Comparison of ENCODE assay signal across 23 cellular contexts in genomic region chr11:47349521-47350095, GRCh38. TPM values are rescaled to one million over a fixed set of nuclear protein-coding genes. Genes with fewer than 3 reads are reported as not detected.
DNase-seq lines count a peak whose midpoint lies in the region; ATAC-seq, FAIRE-seq and TF ChIP-seq lines count a peak whose summit lies in the region.
"Had no signal": no experiment of that assay in that cellular context is flagged by ENCODE, and none has a peak within 500 bp of the region (broad histone marks: within the 10 kb centered on the region; RNA-seq: fewer than 3 reads in every experiment).

No MANE protein-coding gene starts in this region.

- no peaks in the 10 kb centered on the region for H3K9me1 ChIP-seq in K562 (ENCODE audit: control insufficient read depth, insufficient read depth, low read length)

- CTCF ChIA-PET in K562 (lab: Yijun Ruan, JAX; ENCODE audit: low intra/inter-chr PET ratio): interaction anchor here (1.2 kb wide), 1 partner anchor 92 kb away, joined by 5 read pairs; the partner anchor contains the start of gene NR1H3

- H3K18ac ChIP-seq in neuronal stem cell (ENCODE audit: low read length): peak overlapping the region; percentile 84

- H3K9me3 ChIP-seq in left ventricle myocardium inferior (replicated peaks) (no peaks in the 10 kb centered on the region), K562 (replicated peaks; ENCODE audit: control insufficient read depth, insufficient read depth, low read depth, low read length) (no peaks in the 10 kb centered on the region; the same call in 1 of the 2 replicates), neuronal stem cell (replicated peaks in 1 of 2; ENCODE audit: control insufficient read depth in 2 of 2, insufficient read depth in 1 of 2, low read depth in 1 of 2, low read length in 2 of 2) (no peaks in the 10 kb centered on the region)

- no TSS peak for BruUV-seq in K562 (replicated peaks; lab: Mats Ljungman, UMichigan)

- intact Hi-C loops in left ventricle myocardium inferior (cut with micrococcal nuclease) (no loop called here), left cardiac atrium (cut with DNase I) (loop anchor here (5.0 to 10.0 kb wide), 4 partner anchors 77 to 455 kb away; partner anchors contain the start of gene MADD (in 1 of the 2)), K562 (cut with micrococcal nuclease) (loop anchor here (10.0 kb wide), 2 partner anchors 55 to 465 kb away; partner anchors contain the start of gene SLC39A13)

- H3K4me1 ChIP-seq in left ventricle myocardium inferior (peaks cover 64% of the 10 kb centered on the region), K562 (replicated peaks in 1 of 2; ENCODE audit: control insufficient read depth in 2 of 2, insufficient read depth in 2 of 2, low read length in 2 of 2) (peaks cover 0 to 40% of the 10 kb centered on the region in 2 experiments; a peak in 2 of 5 replicates), neuronal stem cell (ENCODE audit: control insufficient read depth in 2 of 2, insufficient read depth in 1 of 2, low read depth in 1 of 2, low read length in 2 of 2) (peaks cover 5 to 9% of the 10 kb centered on the region in 2 donors)

- H2BK120ac ChIP-seq in neuronal stem cell (ENCODE audit: low read depth, low read length): no peak overlapping the region

- H3K27ac ChIP-seq in left ventricle myocardium inferior (replicated peaks) (peak overlapping the region; percentile 97), K562 (ENCODE audit: extremely low read depth, low read depth, low read length) (no peak overlapping the region), neuronal stem cell (replicated peaks; ENCODE audit: low read length) (no peak overlapping the region)
- H3K27ac ChIP-seq: GM23248, RWPE1, SK-N-MC had no signal

- peak overlapping the region; percentile 87 for H4K91ac ChIP-seq in neuronal stem cell (ENCODE audit: low read depth, low read length, poor library complexity)

- no peak for ATAC-seq in left cardiac atrium
- ATAC-seq in K562: no peak
- no peak for ATAC-seq in HG02870 (IDR thresholded peaks at IDR 0.05; ENCODE audit: unreplicated experiment)

- POLR2A ChIA-PET in K562 (lab: Yijun Ruan, JAX): interaction anchor here (1.0 to 1.1 kb wide), 2 partner anchors 12 to 90 kb away, joined by 3 to 6 read pairs; no protein-coding TSS in a partner anchor

- TF ChIP-seq RAD21 in K562 (CRISPR knock-in tag; conservative IDR thresholded peaks at IDR 0.05 in 1 of 2, IDR thresholded peaks at IDR 0.05 in 1 of 2): no peak

- peak overlapping the region; percentile 60 for H3K14ac ChIP-seq in neuronal stem cell (ENCODE audit: low read length)

- FAIRE-seq in K562 (lab: Jason Lieb, UNC): no peak
- FAIRE-seq: A204.1 had no signal

- H3K4me2 ChIP-seq in K562 (ENCODE audit: insufficient read depth, low read length) (no peak overlapping the region), neuronal stem cell (ENCODE audit: insufficient read depth, low read length, poor library complexity, severe bottlenecking) (no peak overlapping the region)

- WGBS in K562 (ENCODE audit: insufficient coverage, low coverage, missing lambda C conversion rate): 55% methylated on average over 18 of the region's 23 CpGs
- no CpG with 5 or more reads among the region's 23 CpGs for WGBS in neuronal stem cell (ENCODE audit: extremely low coverage in 2 of 2, insufficient read length in 2 of 2, insufficient replicate concordance in 1 of 2), 2 donors

- H2AK5ac ChIP-seq in neuronal stem cell (ENCODE audit: low read depth, low read length): peak overlapping the region; percentile 96

- H2AFZ ChIP-seq in K562 (ENCODE audit: low read depth, low read length) (no peak overlapping the region), neuronal stem cell (ENCODE audit: low read length) (no peak overlapping the region)
- H2AFZ ChIP-seq: GM23248 had no signal

- peak overlapping the region; percentile 45 for H3K4ac ChIP-seq in neuronal stem cell (ENCODE audit: low read length)

- DNase-seq in left ventricle myocardium inferior (no peak), left cardiac atrium (no peak), K562 (ENCODE audit: extremely low read depth in 1 of 4, low spot score in 3 of 4) (no peak), neuronal stem cell (ENCODE audit: low spot score) (no peak), KG1 (lab: John Stamatoyannopoulos, UW) (no peak)
- no peak for DNase-seq in activated effector memory CD4-positive, alpha-beta T cell treated with Interleukin-2 at 50 U/mL for 16 hours
- DNase-seq: C1 segment of cervical spinal cord; CD4-positive, alpha-beta memory T cell; H9; NCI-H1048; NCI-H2227 treated with DMSO at 0.1 percent for 48 hours; NCI-H510A; SIG-M5 had no signal

- TF ChIP-seq CTCF in left ventricle myocardium inferior (IDR thresholded peaks at IDR 0.05; ENCODE audit: borderline replicate concordance): no peak
- TF ChIP-seq CTCF in K562 (IDR thresholded peaks at IDR 0.05 in 2 of 3, conservative IDR thresholded peaks at IDR 0.05 in 1 of 3; ENCODE audit: insufficient read depth in 2 of 3, low read depth in 1 of 3, low read length in 3 of 3): no peak

- H4K8ac ChIP-seq in neuronal stem cell (ENCODE audit: low read depth, low read length): no peak overlapping the region

- no peaks in the 10 kb centered on the region for H3K79me1 ChIP-seq in neuronal stem cell (ENCODE audit: low read depth, low read length)

- in situ Hi-C loops in K562 (cut with MboI): loop anchor here (10.0 kb wide), 2 partner anchors 175 to 465 kb away; partner anchors contain the start of gene ARFGAP2

- peak overlapping the region in 1 of 2 experiments; percentile 6; a peak in 1 of 4 replicates for H3K9ac ChIP-seq in K562 (ENCODE audit: insufficient read depth in 1 of 2, low read depth in 2 of 2, low read length in 2 of 2)
- H3K9ac ChIP-seq in neuronal stem cell (ENCODE audit: low read depth, low read length, poor library complexity): no peak overlapping the region
- H3K9ac ChIP-seq: GM23248 had no signal

- H3K36me3 ChIP-seq in left ventricle myocardium inferior (peaks cover 56% of the 10 kb centered on the region), K562 (ENCODE audit: control insufficient read depth, insufficient read depth, low read length) (no peaks in the 10 kb centered on the region), neuronal stem cell (replicated peaks in 1 of 2; ENCODE audit: control insufficient read depth in 2 of 2, insufficient read depth in 2 of 2, low read length in 2 of 2) (no peaks in the 10 kb centered on the region)

- TF ChIP-seq EP300 in K562 (IDR thresholded peaks at IDR 0.05; ENCODE audit: low read length): no peak

- peak overlapping the region; percentile 77 for H3K4me3 ChIP-seq in left ventricle myocardium inferior
- H3K4me3 ChIP-seq in K562: no peak overlapping the region
- no peak overlapping the region for H3K4me3 ChIP-seq in neuronal stem cell (ENCODE audit: low read length in 2 of 2)
- H3K4me3 ChIP-seq: GM23248, SK-N-MC had no signal

- peak overlapping the region; percentile 97 for H2BK15ac ChIP-seq in neuronal stem cell (ENCODE audit: low read length)

- H3K79me2 ChIP-seq in K562 (ENCODE audit: control insufficient read depth, insufficient read depth, low read length): no peaks in the 10 kb centered on the region

- H3K27me3 ChIP-seq in left ventricle myocardium inferior (ENCODE audit: low read depth) (no peaks in the 10 kb centered on the region), K562 (ENCODE audit: control insufficient read depth in 2 of 2, insufficient read depth in 2 of 2, low read length in 2 of 2) (peaks cover 10 to 26% of the 10 kb centered on the region in 2 experiments; a peak in 4 of 5 replicates), neuronal stem cell (ENCODE audit: control insufficient read depth in 3 of 3, insufficient read depth in 3 of 3, low read depth in 1 of 3, low read length in 3 of 3) (peaks cover 0 to 42% (median 0%) of the 10 kb centered on the region in 3 experiments)

- peak overlapping the region; percentile 86 for H2BK12ac ChIP-seq in neuronal stem cell (ENCODE audit: low read length)

- peaks cover 3% of the 10 kb centered on the region; the same call in 1 of the 2 replicates for H4K20me1 ChIP-seq in K562 (replicated peaks; ENCODE audit: control insufficient read depth, insufficient read depth, low read length)

- TF ChIP-seq POLR2A in K562 (conservative IDR thresholded peaks at IDR 0.05): no peak

- H2BK5ac ChIP-seq in neuronal stem cell (ENCODE audit: low read length): peak overlapping the region; percentile 62

- no peak overlapping the region for H3K23ac ChIP-seq in neuronal stem cell (ENCODE audit: low read depth, low read length, poor library complexity)

RNA-seq across cellular contexts. Expression of gene MYBPC3, which starts 2.9 kb away (rescaled TPM):
- 2,538 TPM for total RNA-seq in left ventricle myocardium inferior
- 1,000 to 10,000 TPM in 1 of 2 donors, 100 to 1,000 TPM in 1; 966 to 1,049 TPM for total RNA-seq in left cardiac atrium
- total RNA-seq in K562 (2011; cell fraction: chromatin; rRNA removed; ENCODE audit: low replicate concordance): 0.12 TPM in 1 of 2 replicates, not detected in the other
- 0.13 TPM in 1 of 2 replicates, not detected in the other for total RNA-seq in K562 (2011; cell fraction: nucleolus; rRNA removed)
- 0.07 TPM in 1 of 2 replicates, not detected in the other for total RNA-seq in K562 (2011; cell fraction: nucleoplasm; rRNA removed)
- total RNA-seq in K562 (2014; rRNA removed): not detected in 2 replicates
- not detected in 2 replicates for total RNA-seq in K562 (2014; rRNA removed; fragmentation: Illumina TruSeq; extraction: Trizol)
- total RNA-seq in K562 (2015; rRNA removed; fragmentation: Illumina TruSeq; extraction: Trizol): not detected in 2 replicates
- total RNA-seq in K562 (2021): not detected in 2 replicates
- 0.07 TPM in 1 of 2 replicates, not detected in the other for polyA plus RNA-seq in K562 (2011; rRNA removed)
- polyA plus RNA-seq in K562 (2011; cell fraction: cytosol; rRNA removed): 0.03 and 0.04 TPM in 2 replicates
- 0.13 and 0.31 TPM in 2 replicates for polyA plus RNA-seq in K562 (2011; cell fraction: nucleus; rRNA removed)
- polyA plus RNA-seq in K562 (2012): 0.06 TPM in 1 of 2 replicates, not detected in the other
- polyA plus RNA-seq in K562 (2014; fragmentation: Illumina TruSeq; extraction: Trizol): not detected in 2 replicates
- polyA plus RNA-seq in K562 (2014; fragmentation: Nextera tagmentation; extraction: Ambion mirVana): not detected
- 0.01 TPM in 1 of 2 replicates, not detected in the other for polyA plus RNA-seq in K562 (2014; rRNA removed)
- polyA minus RNA-seq in K562 (2011; rRNA and poly(A)+ RNA removed): not detected in 2 replicates
- not detected in 2 replicates for polyA minus RNA-seq in K562 (2011; cell fraction: cytosol; rRNA and poly(A)+ RNA removed)
- polyA minus RNA-seq in K562 (2011; cell fraction: nucleus; rRNA and poly(A)+ RNA removed): not detected in 2 replicates
- not detected for polyA plus RNA-seq in neuronal stem cell (2013, experiment 1 of 2)
- 0.01 TPM for polyA plus RNA-seq in neuronal stem cell (2013, experiment 2 of 2)
- total RNA-seq: CD4-positive, alpha-beta memory T cell; Daoy; G401; GM23248; H9; HFFc6; HT-29 had no signal
- polyA plus RNA-seq: AG04450; CD4-positive, alpha-beta memory T cell; GM23248 had no signal

RNA-seq across cellular contexts. Expression of gene SPI1, which starts 28.7 kb away (rescaled TPM):
- total RNA-seq in left ventricle myocardium inferior (8.3 TPM), left cardiac atrium (10 to 100 TPM; 19.5 to 31.4 TPM), K562 (2014; rRNA removed) (23.4 and 32.6 TPM in 2 replicates), K562 (2014; rRNA removed; fragmentation: Illumina TruSeq; extraction: Trizol) (2.8 and 3.2 TPM in 2 replicates), K562 (2015; rRNA removed; fragmentation: Illumina TruSeq; extraction: Trizol) (10.3 and 12.5 TPM in 2 replicates), K562 (2021) (30.7 and 33.7 TPM in 2 replicates)
- total RNA-seq in K562 (2011; cell fraction: chromatin; rRNA removed; ENCODE audit: low replicate concordance): 12.0 and 16.1 TPM in 2 replicates
- 11.0 and 11.2 TPM in 2 replicates for total RNA-seq in K562 (2011; cell fraction: nucleolus; rRNA removed)
- 18.0 and 31.5 TPM in 2 replicates for total RNA-seq in K562 (2011; cell fraction: nucleoplasm; rRNA removed)
- polyA plus RNA-seq in K562 (2011; rRNA removed) (8.6 and 28.6 TPM in 2 replicates), K562 (2014; fragmentation: Illumina TruSeq; extraction: Trizol) (16.0 and 32.1 TPM in 2 replicates), K562 (2014; fragmentation: Nextera tagmentation; extraction: Ambion mirVana) (under 1 TPM; 0.10 to 0.11 TPM), K562 (2014; rRNA removed) (16.2 and 21.9 TPM in 2 replicates)
- polyA plus RNA-seq in K562 (2011; cell fraction: cytosol; rRNA removed): 28.0 and 35.1 TPM in 2 replicates
- 24.3 and 25.6 TPM in 2 replicates for polyA plus RNA-seq in K562 (2011; cell fraction: nucleus; rRNA removed)
- polyA plus RNA-seq in K562 (2012): 20.6 and 54.3 TPM in 2 replicates
- 21.0 and 25.6 TPM in 2 replicates for polyA minus RNA-seq in K562 (2011; rRNA and poly(A)+ RNA removed)
- polyA minus RNA-seq in K562 (2011; cell fraction: cytosol; rRNA and poly(A)+ RNA removed): 22.7 and 32.9 TPM in 2 replicates
- polyA minus RNA-seq in K562 (2011; cell fraction: nucleus; rRNA and poly(A)+ RNA removed): 6.5 and 12.0 TPM in 2 replicates
- not detected for polyA plus RNA-seq in neuronal stem cell (2013, experiment 1 of 2)
- polyA plus RNA-seq in neuronal stem cell (2013, experiment 2 of 2): 0.03 TPM
- total RNA-seq: Daoy, G401, GM23248, H9, HFFc6, HT-29 had no signal
- polyA plus RNA-seq: AG04450 had no signal

RNA-seq across cellular contexts. Expression of gene SLC39A13, which starts 58.8 kb away (rescaled TPM):
- total RNA-seq in left ventricle myocardium inferior (36.5 TPM), left cardiac atrium (10 to 100 TPM; 35.5 to 53.4 TPM), K562 (2014; rRNA removed) (9.5 and 14.0 TPM in 2 replicates), K562 (2014; rRNA removed; fragmentation: Illumina TruSeq; extraction: Trizol) (0.61 and 1.3 TPM in 2 replicates), K562 (2015; rRNA removed; fragmentation: Illumina TruSeq; extraction: Trizol) (3.2 TPM in 2 replicates), K562 (2021) (10.9 TPM in 2 replicates)
- total RNA-seq in K562 (2011; cell fraction: chromatin; rRNA removed; ENCODE audit: low replicate concordance): 14.7 and 58.9 TPM in 2 replicates
- 52.1 and 58.4 TPM in 2 replicates for total RNA-seq in K562 (2011; cell fraction: nucleolus; rRNA removed)
- 29.8 and 30.5 TPM in 2 replicates for total RNA-seq in K562 (2011; cell fraction: nucleoplasm; rRNA removed)
- polyA plus RNA-seq in K562 (2011; rRNA removed) (6.7 and 10.2 TPM in 2 replicates), K562 (2014; fragmentation: Illumina TruSeq; extraction: Trizol) (2.8 and 7.3 TPM in 2 replicates), K562 (2014; fragmentation: Nextera tagmentation; extraction: Ambion mirVana) (under 1 TPM; 0.17 to 0.24 TPM), K562 (2014; rRNA removed) (14.4 and 15.9 TPM in 2 replicates)
- polyA plus RNA-seq in K562 (2011; cell fraction: cytosol; rRNA removed): 11.1 and 20.7 TPM in 2 replicates
- polyA plus RNA-seq in K562 (2011; cell fraction: nucleus; rRNA removed): 75.5 and 90.8 TPM in 2 replicates
- 7.4 and 23.7 TPM in 2 replicates for polyA plus RNA-seq in K562 (2012)
- polyA minus RNA-seq in K562 (2011; rRNA and poly(A)+ RNA removed): 1.3 and 1.6 TPM in 2 replicates
- 3.2 and 7.4 TPM in 2 replicates for polyA minus RNA-seq in K562 (2011; cell fraction: cytosol; rRNA and poly(A)+ RNA removed)
- 10.1 and 12.0 TPM in 2 replicates for polyA minus RNA-seq in K562 (2011; cell fraction: nucleus; rRNA and poly(A)+ RNA removed)
- polyA plus RNA-seq in neuronal stem cell (2013, experiment 1 of 2): 21.6 TPM
- polyA plus RNA-seq in neuronal stem cell (2013, experiment 2 of 2): 20.9 TPM

Comparison
In these comparisons a context has a peak if more than half of its experiments do, and no peak if none do; other contexts are left out.
1. RNA of gene MYBPC3, which starts 2.9 kb away (total RNA-seq): 2,538 TPM in left ventricle myocardium inferior (single experiment) and 966 to 1,049 TPM in left cardiac atrium; 0.07 to 0.13 TPM in K562; every median in the first group is over 100 times any median in the second.